ENCODE assay signal across 29 cellular contexts in genomic region chr11:119776031-119776636, GRCh38.
"Had no signal": no experiment of that assay in that cellular context is flagged by ENCODE, and none has a peak within 500 bp of the region (broad histone marks: within the 10 kb centered on the region; RNA-seq: fewer than 3 reads in every experiment).

No MANE protein-coding gene starts in this region.

- H3K9me3 ChIP-seq: SJSA1 had no signal

- H3K27me3 ChIP-seq: cardiac muscle cell, SJSA1 had no signal

- H3K4me2 ChIP-seq: KMS-11 had no signal

- ATAC-seq: activated CD8-positive, alpha-beta T cell treated with anti-CD3 and anti-CD28 coated beads for 36 hours; activated T-cell treated with anti-CD3 and anti-CD28 coated beads, Interleukin-2, amount 50 U/mL, for 72 hours; activated T-helper 17 cell treated with anti-CD3 and anti-CD28 coated beads, Interleukin-2, amount 50 U/mL, for 72 hours; Panc1 had no signal

- H3K4me3 ChIP-seq: cardiac muscle cell, SJSA1 had no signal

- H3K27ac ChIP-seq: cardiac muscle cell, KMS-11, SJSA1, WERI-Rb-1 had no signal

- H3K36me3 ChIP-seq: cardiac muscle cell, SJSA1, WERI-Rb-1 had no signal

- H3K9ac ChIP-seq: KMS-11 had no signal

- DNase-seq: activated CD4-positive, alpha-beta T cell treated with anti-CD3 and anti-CD28 coated beads, Interleukin-2, amount 10 ng/mL, durations not matched to agents 24 days and 14 days; activated CD4-positive, alpha-beta T cell treated with anti-CD3 and anti-CD28 coated beads, Interleukin-2, amount 50 U/mL, for 4 hours; activated CD4-positive, CD25-positive, alpha-beta regulatory T cell; activated CD8-positive, alpha-beta T cell treated with anti-CD3 and anti-CD28 coated beads for 36 hours; activated effector memory CD4-positive, alpha-beta T cell treated with anti-CD3 and anti-CD28 coated beads, Interleukin-2, amount 50 U/mL, for 16 hours; activated naive CD4-positive, alpha-beta T cell; activated naive CD4-positive, alpha-beta T cell treated with anti-CD3 and anti-CD28 coated beads, Interleukin-2, amount 50 U/mL, for 16 hours; activated naive CD8-positive, alpha-beta T cell treated with anti-CD3 and anti-CD28 coated beads for 36 hours; activated T-cell treated with anti-CD3 and anti-CD28 coated beads, Interleukin-2, amount 50 U/mL, for 1 hour; activated T-cell treated with anti-CD3 and anti-CD28 coated beads, Interleukin-2, amount 50 U/mL, for 72 hours; amniotic stem cell; MM.1S; MV-4-11; NCI-H1092; NCI-H1436 treated with DMSO at 0.1 percent for 48 hours; NCI-H1694 treated with DMSO at 0.1 percent for 48 hours; NCI-H2029 treated with DMSO at 0.1 percent for 48 hours; NCI-H2107; NCI-H226; NCI-H446 treated with DMSO at 0.1 percent for 48 hours; NCI-H524 treated with DMSO at 0.1 percent for 48 hours; SHP77 treated with DMSO at 0.1 percent for 48 hours; T1000; WERI-Rb-1 had no signal

- H3K4me1 ChIP-seq: SJSA1 had no signal
